In the genomic region with DNA sequence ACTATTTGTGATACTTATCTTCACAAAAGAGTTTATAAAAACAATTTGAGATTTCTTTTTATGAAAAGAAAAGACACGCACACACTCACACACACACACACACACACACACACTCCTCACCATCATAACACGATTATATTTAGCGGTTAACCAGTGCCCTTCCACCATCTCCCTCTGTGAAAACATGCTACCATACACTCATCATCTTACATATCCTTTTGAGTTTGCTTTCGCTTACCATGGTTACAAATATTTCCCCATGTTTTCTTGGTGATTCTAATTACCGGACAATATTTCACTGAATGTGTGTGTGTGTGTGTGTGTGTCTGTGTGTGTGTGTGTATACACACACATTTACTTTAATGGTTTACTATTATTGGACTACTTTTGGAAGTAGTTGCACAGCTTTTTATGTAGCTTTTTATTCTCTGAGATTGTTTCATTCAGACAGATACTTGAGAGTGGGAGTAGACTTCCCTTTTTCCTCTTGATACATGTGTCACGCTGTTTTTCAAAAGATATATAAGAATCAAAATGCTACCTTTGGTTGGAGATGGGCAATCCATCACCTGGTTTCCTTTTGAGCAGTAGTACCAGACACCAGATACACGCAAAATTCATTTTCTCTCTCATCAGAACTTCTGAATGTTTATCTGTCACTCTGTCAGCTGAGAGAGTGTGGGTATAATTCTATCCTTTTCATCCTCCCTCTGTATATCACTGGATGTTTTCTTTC, we compare ENCODE assay signal across 14 cellular contexts.
A peak's percentile ranks its signal among the peaks of the same experiment; 100 is the strongest.
DNase-seq lines count a peak whose midpoint lies in the region; ATAC-seq, FAIRE-seq and TF ChIP-seq lines count a peak whose summit lies in the region.
"Had no signal": no experiment of that assay in that cellular context is flagged by ENCODE, and none has a peak within 500 bp of the region (broad histone marks: within the 10 kb centered on the region; RNA-seq: fewer than 3 reads in every experiment).

No MANE protein-coding gene starts in this region.

- POLR2A ChIA-PET in WTC11 (lab: Charles Lee): no interaction called here

- TF ChIP-seq CTCF in WTC11 (IDR thresholded peaks at IDR 0.05): no peak
- TF ChIP-seq CTCF in neural crest cell (conservative IDR thresholded peaks at IDR 0.05): no peak

- H3K4me3 Mint-ChIP-seq in WTC11: no peak overlapping the region
- no peak overlapping the region for H3K4me3 Mint-ChIP-seq in neural crest cell
- H3K4me3 Mint-ChIP-seq: CD4-positive, alpha-beta T cell had no signal

- no peak for TF ChIP-seq POLR2A in GM12892 (IDR thresholded peaks at IDR 0.05; ENCODE audit: low read depth, low read length)

- H3K4me1 Mint-ChIP-seq in WTC11: peaks cover 41% of the 10 kb centered on the region
- peaks cover 49% of the 10 kb centered on the region for H3K4me1 Mint-ChIP-seq in neural crest cell

- H3K27me3 Mint-ChIP-seq in WTC11 (ENCODE audit: low read depth) (no peaks in the 10 kb centered on the region), neural crest cell (ENCODE audit: low read depth) (no peaks in the 10 kb centered on the region)
- H3K27me3 Mint-ChIP-seq: CD4-positive, alpha-beta T cell had no signal

- H3K9me3 Mint-ChIP-seq in WTC11 (no peaks in the 10 kb centered on the region), neural crest cell (no peaks in the 10 kb centered on the region)
- H3K9me3 Mint-ChIP-seq: CD4-positive, alpha-beta T cell had no signal

- DNase-seq in GM12892 (ENCODE audit: insufficient read length): peak; percentile 18
- no peak for DNase-seq in WTC11 (ENCODE audit: low spot score)
- DNase-seq in neural crest cell (ENCODE audit: low read depth, low spot score): no peak
- DNase-seq in dedifferentiated amniotic fluid mesenchymal stem cell (ENCODE audit: extremely low spot score): no peak
- DNase-seq in NCI-H1436 treated with DMSO at 0.1 percent for 48 hours (lab: John Stamatoyannopoulos, UW): no peak
- DNase-seq in middle frontal gyrus (ENCODE audit: extremely low spot score, low spot score): no peak
- DNase-seq: adrenal gland; CD4-positive, alpha-beta T cell; foreskin keratinocyte; islet precursor cell; MG63; NCI-H2227 treated with DMSO at 0.1 percent for 48 hours had no signal

- ATAC-seq in GM21447 (IDR thresholded peaks at IDR 0.05; ENCODE audit: unreplicated experiment) (peak; percentile 58), WTC11 (no peak), GM18870 (IDR thresholded peaks at IDR 0.05; ENCODE audit: unreplicated experiment) (no peak)
- ATAC-seq: foreskin keratinocyte had no signal

- no peaks in the 10 kb centered on the region for H3K36me3 Mint-ChIP-seq in WTC11
- H3K36me3 Mint-ChIP-seq in neural crest cell (ENCODE audit: low read depth): peaks cover 3% of the 10 kb centered on the region

- H3K27ac Mint-ChIP-seq in WTC11: peak overlapping the region; percentile 5; the same call in 1 of the 2 replicates
- H3K27ac Mint-ChIP-seq in neural crest cell (ENCODE audit: unreplicated experiment): peak overlapping the region; percentile 65
- H3K27ac Mint-ChIP-seq: CD4-positive, alpha-beta T cell had no signal

- peak; percentile 86 for FAIRE-seq in GM12892 (lab: Jason Lieb, UNC)

- CTCF ChIA-PET in WTC11 (lab: Charles Lee): no interaction called here

TF ChIP-seq in WTC11, 78 proteins besides CTCF, POLR2A, EP300 and RAD21 (continues in another document):
- TF ChIP-seq CREB1 (CRISPR knock-in tag; IDR thresholded peaks at IDR 0.05) (no peak), ZNF671 (CRISPR knock-in tag; IDR thresholded peaks at IDR 0.05) (no peak), GABPB1 (CRISPR knock-in tag; IDR thresholded peaks at IDR 0.05) (no peak), JUN (CRISPR knock-in tag; IDR thresholded peaks at IDR 0.05) (no peak), HMGA2 (CRISPR knock-in tag; IDR thresholded peaks at IDR 0.05) (no peak), CREM (CRISPR knock-in tag; IDR thresholded peaks at IDR 0.05) (no peak), TEAD1 (CRISPR knock-in tag; IDR thresholded peaks at IDR 0.05) (no peak)
- TF ChIP-seq, protein P1, sequence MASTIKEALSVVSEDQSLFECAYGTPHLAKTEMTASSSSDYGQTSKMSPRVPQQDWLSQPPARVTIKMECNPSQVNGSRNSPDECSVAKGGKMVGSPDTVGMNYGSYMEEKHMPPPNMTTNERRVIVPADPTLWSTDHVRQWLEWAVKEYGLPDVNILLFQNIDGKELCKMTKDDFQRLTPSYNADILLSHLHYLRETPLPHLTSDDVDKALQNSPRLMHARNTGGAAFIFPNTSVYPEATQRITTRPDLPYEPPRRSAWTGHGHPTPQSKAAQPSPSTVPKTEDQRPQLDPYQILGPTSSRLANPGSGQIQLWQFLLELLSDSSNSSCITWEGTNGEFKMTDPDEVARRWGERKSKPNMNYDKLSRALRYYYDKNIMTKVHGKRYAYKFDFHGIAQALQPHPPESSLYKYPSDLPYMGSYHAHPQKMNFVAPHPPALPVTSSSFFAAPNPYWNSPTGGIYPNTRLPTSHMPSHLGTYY (CRISPR knock-in tag; IDR thresholded peaks at IDR 0.05): no peak
- TF ChIP-seq, protein P2, sequence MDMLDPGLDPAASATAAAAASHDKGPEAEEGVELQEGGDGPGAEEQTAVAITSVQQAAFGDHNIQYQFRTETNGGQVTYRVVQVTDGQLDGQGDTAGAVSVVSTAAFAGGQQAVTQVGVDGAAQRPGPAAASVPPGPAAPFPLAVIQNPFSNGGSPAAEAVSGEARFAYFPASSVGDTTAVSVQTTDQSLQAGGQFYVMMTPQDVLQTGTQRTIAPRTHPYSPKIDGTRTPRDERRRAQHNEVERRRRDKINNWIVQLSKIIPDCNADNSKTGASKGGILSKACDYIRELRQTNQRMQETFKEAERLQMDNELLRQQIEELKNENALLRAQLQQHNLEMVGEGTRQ (CRISPR knock-in tag; IDR thresholded peaks at IDR 0.05): no peak
- TF ChIP-seq, protein P3, sequence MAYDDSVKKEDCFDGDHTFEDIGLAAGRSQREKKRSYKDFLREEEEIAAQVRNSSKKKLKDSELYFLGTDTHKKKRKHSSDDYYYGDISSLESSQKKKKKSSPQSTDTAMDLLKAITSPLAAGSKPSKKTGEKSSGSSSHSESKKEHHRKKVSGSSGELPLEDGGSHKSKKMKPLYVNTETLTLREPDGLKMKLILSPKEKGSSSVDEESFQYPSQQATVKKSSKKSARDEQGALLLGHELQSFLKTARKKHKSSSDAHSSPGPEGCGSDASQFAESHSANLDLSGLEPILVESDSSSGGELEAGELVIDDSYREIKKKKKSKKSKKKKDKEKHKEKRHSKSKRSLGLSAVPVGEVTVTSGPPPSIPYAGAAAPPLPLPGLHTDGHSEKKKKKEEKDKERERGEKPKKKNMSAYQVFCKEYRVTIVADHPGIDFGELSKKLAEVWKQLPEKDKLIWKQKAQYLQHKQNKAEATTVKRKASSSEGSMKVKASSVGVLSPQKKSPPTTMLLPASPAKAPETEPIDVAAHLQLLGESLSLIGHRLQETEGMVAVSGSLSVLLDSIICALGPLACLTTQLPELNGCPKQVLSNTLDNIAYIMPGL (CRISPR knock-in tag; IDR thresholded peaks at IDR 0.05): no peak
- TF ChIP-seq, protein P4, sequence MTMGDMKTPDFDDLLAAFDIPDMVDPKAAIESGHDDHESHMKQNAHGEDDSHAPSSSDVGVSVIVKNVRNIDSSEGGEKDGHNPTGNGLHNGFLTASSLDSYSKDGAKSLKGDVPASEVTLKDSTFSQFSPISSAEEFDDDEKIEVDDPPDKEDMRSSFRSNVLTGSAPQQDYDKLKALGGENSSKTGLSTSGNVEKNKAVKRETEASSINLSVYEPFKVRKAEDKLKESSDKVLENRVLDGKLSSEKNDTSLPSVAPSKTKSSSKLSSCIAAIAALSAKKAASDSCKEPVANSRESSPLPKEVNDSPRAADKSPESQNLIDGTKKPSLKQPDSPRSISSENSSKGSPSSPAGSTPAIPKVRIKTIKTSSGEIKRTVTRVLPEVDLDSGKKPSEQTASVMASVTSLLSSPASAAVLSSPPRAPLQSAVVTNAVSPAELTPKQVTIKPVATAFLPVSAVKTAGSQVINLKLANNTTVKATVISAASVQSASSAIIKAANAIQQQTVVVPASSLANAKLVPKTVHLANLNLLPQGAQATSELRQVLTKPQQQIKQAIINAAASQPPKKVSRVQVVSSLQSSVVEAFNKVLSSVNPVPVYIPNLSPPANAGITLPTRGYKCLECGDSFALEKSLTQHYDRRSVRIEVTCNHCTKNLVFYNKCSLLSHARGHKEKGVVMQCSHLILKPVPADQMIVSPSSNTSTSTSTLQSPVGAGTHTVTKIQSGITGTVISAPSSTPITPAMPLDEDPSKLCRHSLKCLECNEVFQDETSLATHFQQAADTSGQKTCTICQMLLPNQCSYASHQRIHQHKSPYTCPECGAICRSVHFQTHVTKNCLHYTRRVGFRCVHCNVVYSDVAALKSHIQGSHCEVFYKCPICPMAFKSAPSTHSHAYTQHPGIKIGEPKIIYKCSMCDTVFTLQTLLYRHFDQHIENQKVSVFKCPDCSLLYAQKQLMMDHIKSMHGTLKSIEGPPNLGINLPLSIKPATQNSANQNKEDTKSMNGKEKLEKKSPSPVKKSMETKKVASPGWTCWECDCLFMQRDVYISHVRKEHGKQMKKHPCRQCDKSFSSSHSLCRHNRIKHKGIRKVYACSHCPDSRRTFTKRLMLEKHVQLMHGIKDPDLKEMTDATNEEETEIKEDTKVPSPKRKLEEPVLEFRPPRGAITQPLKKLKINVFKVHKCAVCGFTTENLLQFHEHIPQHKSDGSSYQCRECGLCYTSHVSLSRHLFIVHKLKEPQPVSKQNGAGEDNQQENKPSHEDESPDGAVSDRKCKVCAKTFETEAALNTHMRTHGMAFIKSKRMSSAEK (CRISPR knock-in tag; IDR thresholded peaks at IDR 0.05; ENCODE audit: borderline replicate concordance): no peak
- TF ChIP-seq, protein P5, sequence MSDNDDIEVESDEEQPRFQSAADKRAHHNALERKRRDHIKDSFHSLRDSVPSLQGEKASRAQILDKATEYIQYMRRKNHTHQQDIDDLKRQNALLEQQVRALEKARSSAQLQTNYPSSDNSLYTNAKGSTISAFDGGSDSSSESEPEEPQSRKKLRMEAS (CRISPR knock-in tag; IDR thresholded peaks at IDR 0.05): no peak
